12 cellular contexts compared by ENCODE assay signal in the genomic region with DNA sequence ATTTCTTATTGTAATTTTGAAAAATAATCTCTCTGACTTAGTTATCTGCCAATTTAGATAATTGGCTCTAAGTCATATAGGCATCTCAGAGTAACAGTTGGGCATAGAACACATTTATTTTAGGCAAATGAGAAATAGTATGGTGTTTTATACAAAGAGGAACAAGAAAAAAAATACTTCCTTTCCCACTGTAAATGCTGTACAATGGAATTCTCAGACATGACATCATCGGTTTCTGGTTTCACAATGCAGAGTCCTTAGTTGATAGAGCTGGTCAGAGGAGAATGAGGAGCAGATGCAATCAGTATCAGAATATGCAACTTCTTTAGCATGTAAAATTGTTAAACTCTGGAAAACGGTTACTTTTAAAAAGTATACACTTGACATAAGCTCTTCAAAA. TPM values are rescaled to one million over a fixed set of nuclear protein-coding genes. Genes with fewer than 3 reads are reported as not detected.
DNase-seq lines count a peak whose midpoint lies in the region; ATAC-seq and TF ChIP-seq lines count a peak whose summit lies in the region.
"Had no signal": no experiment of that assay in that cellular context is flagged by ENCODE, and none has a peak within 500 bp of the region (broad histone marks: within the 10 kb centered on the region; RNA-seq: fewer than 3 reads in every experiment).

No MANE protein-coding gene starts in this region.

- no peak for ATAC-seq in natural killer cell treated with Interleukin-12 subunit alpha and Interleukin-12 subunit beta and Interleukin-15 and Interleukin-18, amount 100 ng/mL, for 72 hours
- ATAC-seq in HG03565 (IDR thresholded peaks at IDR 0.05; ENCODE audit: unreplicated experiment): no peak
- ATAC-seq: stimulated activated naive B cell treated with anti-CD40 and anti-IgM and Interleukin-4, amounts not matched to agents 10 μg/mL and 1 μg/mL and 100 μg/mL, for 72 hours had no signal

- H3K36me3 ChIP-seq in osteoblast (ENCODE audit: insufficient read depth, low read length): no peaks in the 10 kb centered on the region
- H3K36me3 ChIP-seq: prostate gland had no signal

- H3K27ac Mint-ChIP-seq in natural killer cell treated with Interleukin-12 subunit alpha and Interleukin-12 subunit beta and Interleukin-15 and Interleukin-18, amount 100 ng/mL, for 72 hours: no peak overlapping the region
- H3K27ac Mint-ChIP-seq: stimulated activated naive B cell treated with anti-CD40 and anti-IgM and Interleukin-4, amounts not matched to agents 10 μg/mL and 1 μg/mL and 100 μg/mL, for 72 hours had no signal

- no peaks in the 10 kb centered on the region for H4K20me1 ChIP-seq in osteoblast (ENCODE audit: insufficient read depth, low read length)

- DNase-seq in GM03348 (ENCODE audit: low spot score) (peak; percentile 71), NOMO-1 treated with DMSO at 0.1 percent for 48 hours (lab: John Stamatoyannopoulos, UW; ENCODE audit: unreplicated experiment) (peak; percentile 50), epithelial cell of esophagus (ENCODE audit: low read depth) (peak; percentile 96), osteoblast (ENCODE audit: insufficient read length, low spot score, missing footprints) (no peak), GF-D8 (lab: John Stamatoyannopoulos, UW) (no peak), NCI-H1694 treated with DMSO at 0.1 percent for 48 hours (lab: John Stamatoyannopoulos, UW) (no peak)
- DNase-seq in natural killer cell treated with Interleukin-12 subunit alpha and Interleukin-12 subunit beta and Interleukin-15 and Interleukin-18, amount 100 ng/mL, for 72 hours (ENCODE audit: low spot score): no peak
- DNase-seq: activated T-cell treated with anti-CD3 and anti-CD28 coated beads, Interleukin-2, amount 50 U/mL, for 48 hours; SHP77; stimulated activated naive B cell treated with anti-CD40 and anti-IgM and Interleukin-4, amounts not matched to agents 10 μg/mL and 1 μg/mL and 100 μg/mL, for 72 hours had no signal

- H2AFZ ChIP-seq in osteoblast (ENCODE audit: low read length): no peak overlapping the region

- H3K4me1 Mint-ChIP-seq in natural killer cell treated with Interleukin-12 subunit alpha and Interleukin-12 subunit beta and Interleukin-15 and Interleukin-18, amount 100 ng/mL, for 72 hours (ENCODE audit: low read depth in 2 of 2): no peaks in the 10 kb centered on the region
- H3K4me1 Mint-ChIP-seq: stimulated activated naive B cell treated with anti-CD40 and anti-IgM and Interleukin-4, amounts not matched to agents 10 μg/mL and 1 μg/mL and 100 μg/mL, for 72 hours had no signal

- H3K27me3 Mint-ChIP-seq in natural killer cell treated with Interleukin-12 subunit alpha and Interleukin-12 subunit beta and Interleukin-15 and Interleukin-18, amount 100 ng/mL, for 72 hours: peaks cover 13 to 15% of the 10 kb centered on the region in 2 donors

- no peaks in the 10 kb centered on the region for H3K9me3 Mint-ChIP-seq in natural killer cell treated with Interleukin-12 subunit alpha and Interleukin-12 subunit beta and Interleukin-15 and Interleukin-18, amount 100 ng/mL, for 72 hours
- H3K9me3 Mint-ChIP-seq: stimulated activated naive B cell treated with anti-CD40 and anti-IgM and Interleukin-4, amounts not matched to agents 10 μg/mL and 1 μg/mL and 100 μg/mL, for 72 hours had no signal

- peak overlapping the region; percentile 1 for H3K27ac ChIP-seq in osteoblast (ENCODE audit: low read depth, low read length)
- H3K27ac ChIP-seq: prostate gland had no signal

- peaks cover 24% of the 10 kb centered on the region for H3K4me1 ChIP-seq in osteoblast (ENCODE audit: insufficient read depth, low read length)
- H3K4me1 ChIP-seq: prostate gland had no signal

- H3K9me3 ChIP-seq in osteoblast (ENCODE audit: low read depth, low read length): no peaks in the 10 kb centered on the region
- H3K9me3 ChIP-seq: prostate gland had no signal

- H3K4me3 Mint-ChIP-seq in natural killer cell treated with Interleukin-12 subunit alpha and Interleukin-12 subunit beta and Interleukin-15 and Interleukin-18, amount 100 ng/mL, for 72 hours: no peak overlapping the region
- H3K4me3 Mint-ChIP-seq: stimulated activated naive B cell treated with anti-CD40 and anti-IgM and Interleukin-4, amounts not matched to agents 10 μg/mL and 1 μg/mL and 100 μg/mL, for 72 hours had no signal

- no peak overlapping the region for H3K4me2 ChIP-seq in osteoblast (ENCODE audit: insufficient read depth, low read length)

- H3K4me3 ChIP-seq in epithelial cell of esophagus (ENCODE audit: low read length) (no peak overlapping the region), osteoblast (ENCODE audit: insufficient read depth, low read length) (no peak overlapping the region)
- H3K4me3 ChIP-seq: prostate gland had no signal

- no peaks in the 10 kb centered on the region for H3K36me3 Mint-ChIP-seq in natural killer cell treated with Interleukin-12 subunit alpha and Interleukin-12 subunit beta and Interleukin-15 and Interleukin-18, amount 100 ng/mL, for 72 hours
- H3K36me3 Mint-ChIP-seq: stimulated activated naive B cell treated with anti-CD40 and anti-IgM and Interleukin-4, amounts not matched to agents 10 μg/mL and 1 μg/mL and 100 μg/mL, for 72 hours had no signal

- no peak for TF ChIP-seq CTCF in epithelial cell of esophagus (IDR thresholded peaks at IDR 0.05; ENCODE audit: insufficient read depth, low read depth, low read length, missing control alignments)
- TF ChIP-seq CTCF in osteoblast (IDR thresholded peaks at IDR 0.05; ENCODE audit: extremely low read depth, low read depth, low read length): no peak

- no peaks in the 10 kb centered on the region for H3K27me3 ChIP-seq in osteoblast (ENCODE audit: insufficient read depth, low read length)

- no peaks in the 10 kb centered on the region for H3K79me2 ChIP-seq in osteoblast (ENCODE audit: insufficient read depth, low read length)

RNA-seq across cellular contexts. Expression of a gene that starts 49.4 kb away (rescaled TPM):
- 220 and 299 TPM in 2 replicates for total RNA-seq in osteoblast
- 1 to 10 TPM; 4.0 to 8.5 TPM for total RNA-seq in natural killer cell treated with Interleukin-12 subunit alpha and Interleukin-12 subunit beta and Interleukin-15 and Interleukin-18, amount 100 ng/mL, for 72 hours

Comparison
In these comparisons a context has a peak if more than half of its experiments do, and no peak if none do; other contexts are left out.
1. DNase-seq: peak in GM03348 (single experiment), NOMO-1 treated with DMSO at 0.1 percent for 48 hours (single experiment) and epithelial cell of esophagus (single experiment); none in osteoblast (single experiment), natural killer cell treated with Interleukin-12 subunit alpha and Interleukin-12 subunit beta and Interleukin-15 and Interleukin-18, amount 100 ng/mL, for 72 hours (single experiment), GF-D8 (single experiment) and NCI-H1694 treated with DMSO at 0.1 percent for 48 hours (single experiment).
2. RNA of a gene that starts 49.4 kb away (total RNA-seq): 220 to 299 TPM in osteoblast; 4.0 to 8.5 TPM in natural killer cell treated with Interleukin-12 subunit alpha and Interleukin-12 subunit beta and Interleukin-15 and Interleukin-18, amount 100 ng/mL, for 72 hours; every median in the first group is over 10 times any median in the second.